ENCODE assay signal across 13 cellular contexts in the genomic region with DNA sequence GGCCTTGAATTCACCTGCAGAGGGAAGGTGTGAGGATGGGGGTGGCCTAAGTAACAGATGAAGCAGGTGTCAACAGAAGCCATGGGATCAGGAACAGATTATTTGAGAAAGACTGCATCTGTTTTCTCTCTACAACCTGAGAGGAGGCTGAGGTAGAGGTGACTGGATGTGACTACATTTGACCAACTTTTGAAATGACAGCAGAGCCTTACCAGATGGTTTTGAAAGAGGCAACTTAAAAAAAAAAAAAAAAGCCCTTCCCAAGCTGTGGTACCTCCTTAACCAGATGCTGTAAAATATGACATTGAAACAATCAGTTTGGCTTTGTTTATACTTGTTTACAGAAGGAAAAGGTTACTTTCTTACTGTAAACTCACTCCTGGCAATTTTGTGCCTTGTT.
DNase-seq lines count a peak whose midpoint lies in the region; ATAC-seq and TF ChIP-seq lines count a peak whose summit lies in the region.
"Had no signal": no experiment of that assay in that cellular context is flagged by ENCODE, and none has a peak within 500 bp of the region (broad histone marks: within the 10 kb centered on the region; RNA-seq: fewer than 3 reads in every experiment).

No MANE protein-coding gene starts in this region.

- POLR2A ChIA-PET in GM10248 (lab: Yijun Ruan, JAX) = interaction anchor here (0.6 kb wide), 1 partner anchor 103 kb away, joined by 3 read pairs; no protein-coding TSS in a partner anchor

- no peak overlapping the region for H3K4me3 ChIP-seq in tibial nerve

- H3K36me3 ChIP-seq in tibial nerve = no peaks in the 10 kb centered on the region

- H3K27ac Mint-ChIP-seq in brain = peak overlapping the region; percentile 94 to 100 (median 99)
- H3K27ac Mint-ChIP-seq: CD8-positive, alpha-beta T cell had no signal

- no peak for TF ChIP-seq POLR2A in tibial nerve (IDR thresholded peaks at IDR 0.05)

- H3K4me1 Mint-ChIP-seq in brain = peaks cover 80% of the 10 kb centered on the region

- CTCF ChIA-PET in GM10248 (lab: Yijun Ruan, JAX) = interaction anchor here (1.9 kb wide), 1 partner anchor 19 kb away, joined by 10 read pairs; no protein-coding TSS in a partner anchor

- TF ChIP-seq CTCF in GM10248 (IDR thresholded peaks at IDR 0.05; ENCODE audit: control extremely low read depth, extremely low read depth, low read depth, missing control alignments) (no peak), brain (conservative IDR thresholded peaks at IDR 0.05) (no peak), tibial nerve (IDR thresholded peaks at IDR 0.05) (no peak)

- H3K27me3 ChIP-seq in tibial nerve = no peaks in the 10 kb centered on the region

- H3K27me3 Mint-ChIP-seq in brain = no peaks in the 10 kb centered on the region
- H3K27me3 Mint-ChIP-seq: IgD-negative memory B cell had no signal

- peak overlapping the region in 4 of 5 experiments; percentile 50 to 87 (median 64) for H3K4me3 Mint-ChIP-seq in brain
- H3K4me3 Mint-ChIP-seq: CD8-positive, alpha-beta T cell had no signal

- no peak overlapping the region for H3K27ac ChIP-seq in tibial nerve

- DNase-seq in GM10248 (ENCODE audit: extremely low spot score) (peak; percentile 36), tibial nerve (ENCODE audit: low spot score in 2 of 2) (no peak), NOMO-1 (lab: John Stamatoyannopoulos, UW; ENCODE audit: unreplicated experiment in 2 of 2) (no peak), middle frontal gyrus (ENCODE audit: extremely low spot score, low spot score) (no peak)
- no peak for DNase-seq in activated CD4-positive, alpha-beta T cell treated with anti-CD3 and anti-CD28 coated beads for 4 hours
- DNase-seq: CD8-positive, alpha-beta T cell; effector CD8-positive, alpha-beta T cell; NCI-H446 treated with DMSO at 0.1 percent for 48 hours; T-helper 9 cell had no signal

- H3K9me3 Mint-ChIP-seq in brain = peaks cover 0 to 10% (median 4%) of the 10 kb centered on the region in 5 experiments
- H3K9me3 Mint-ChIP-seq: CD8-positive, alpha-beta T cell had no signal

- TF ChIP-seq EP300 in tibial nerve (IDR thresholded peaks at IDR 0.05) = no peak

- peaks cover 13% of the 10 kb centered on the region for H3K36me3 Mint-ChIP-seq in brain
- H3K36me3 Mint-ChIP-seq: CD8-positive, alpha-beta T cell had no signal

- ATAC-seq in GM19372 (IDR thresholded peaks at IDR 0.05; ENCODE audit: low read depth, unreplicated experiment) (peak; percentile 39), HG03025 (IDR thresholded peaks at IDR 0.05; ENCODE audit: low FRiP score, unreplicated experiment) (peak; percentile 43)
- ATAC-seq: CD8-positive, alpha-beta T cell had no signal

- peaks cover 0 to 50% (median 12%) of the 10 kb centered on the region in 4 donors for H3K4me1 ChIP-seq in tibial nerve

- no peaks in the 10 kb centered on the region for H3K9me3 ChIP-seq in tibial nerve
